ENCODE assay signal across 22 cellular contexts in the genomic region with DNA sequence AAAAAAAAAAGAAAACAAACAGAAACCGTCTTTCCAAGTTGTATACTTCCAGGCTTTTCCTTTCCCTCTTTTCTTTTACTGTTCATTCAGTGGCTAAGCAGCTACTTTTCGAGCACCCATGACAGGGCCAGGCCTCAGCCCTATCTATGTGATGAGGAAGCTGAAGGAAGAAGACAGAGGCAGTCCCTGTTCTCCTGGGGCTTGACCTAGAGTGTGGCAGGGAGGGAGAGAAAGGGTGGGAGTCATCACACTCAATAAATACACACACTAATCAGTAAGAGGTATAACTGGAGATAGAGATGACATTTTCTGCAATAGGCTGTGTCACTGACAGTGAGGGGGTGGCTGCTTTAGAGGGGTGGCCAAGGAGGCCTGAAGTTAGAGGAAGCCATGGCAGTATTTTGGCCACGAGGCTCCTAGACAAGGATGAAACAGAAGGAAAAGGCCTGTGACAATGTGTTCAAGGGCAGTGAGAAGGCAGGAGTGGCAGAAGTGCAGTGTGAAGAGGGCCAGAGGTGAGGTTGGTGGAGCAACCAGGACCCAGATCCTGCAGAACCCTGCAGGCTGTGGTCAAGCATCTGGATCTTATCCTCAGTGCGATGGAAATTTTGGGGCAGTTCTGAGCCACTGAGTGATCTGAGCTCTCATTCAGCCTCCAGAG.
A peak's percentile ranks its signal among the peaks of the same experiment; 100 is the strongest.
DNase-seq lines count a peak whose midpoint lies in the region; ATAC-seq and TF ChIP-seq lines count a peak whose summit lies in the region.
"Had no signal": no experiment of that assay in that cellular context is flagged by ENCODE, and none has a peak within 500 bp of the region (broad histone marks: within the 10 kb centered on the region; RNA-seq: fewer than 3 reads in every experiment).

No MANE protein-coding gene starts in this region.

- H3K4me1 ChIP-seq in right atrium auricular region, result peaks cover 0 to 14% of the 10 kb centered on the region in 2 donors
- H3K4me1 ChIP-seq in mammary epithelial cell (ENCODE audit: insufficient read depth, low read length), result peaks cover 77% of the 10 kb centered on the region
- H3K4me1 ChIP-seq in vagina, result peaks cover 25% of the 10 kb centered on the region
- H3K4me1 ChIP-seq in endodermal cell (ENCODE audit: control insufficient read depth, insufficient read depth, low read length), result no peaks in the 10 kb centered on the region
- H3K4me1 ChIP-seq: HAP-1 had no signal

- BruUV-seq in mammary epithelial cell (replicated peaks; lab: Mats Ljungman, UMichigan), result no TSS peak

- dilution Hi-C loops in mammary epithelial cell (cut with HindIII; ENCODE audit: low sequenced_read_pairs), result loop anchor here (10.0 kb wide), 1 partner anchor 58 kb away; no protein-coding TSS in a partner anchor

- DNase-seq in right atrium auricular region (ENCODE audit: low spot score), result no peak
- DNase-seq in Right ventricle myocardium superior, result no peak
- DNase-seq in mammary epithelial cell, result peak; percentile 70
- DNase-seq in progenitor cell of endocrine pancreas (ENCODE audit: low spot score, unreplicated experiment), result no peak
- DNase-seq in vagina (ENCODE audit: extremely low spot score in 2 of 2), result peak in 1 of 2 donors; percentile 87
- DNase-seq in SKM-1 (lab: John Stamatoyannopoulos, UW; ENCODE audit: unreplicated experiment), result no peak
- no peak for DNase-seq in endodermal cell
- DNase-seq: CD8-positive, alpha-beta memory T cell; glutamatergic neuron; lower lobe of right lung; naive B cell; NCI-H187 treated with DMSO at 0.1 percent for 48 hours; posterior cingulate gyrus; RPMI8226; spleen; stimulated activated CD8-positive, alpha-beta memory T cell treated with anti-CD3 and anti-CD28 coated beads, Interleukin-4, amount 100 ng/mL, for 48 hours; transverse colon had no signal

- H3K36me3 Mint-ChIP-seq in progenitor cell of endocrine pancreas (ENCODE audit: insufficient read depth), result no peaks in the 10 kb centered on the region
- H3K36me3 Mint-ChIP-seq in endodermal cell (ENCODE audit: low read depth), result no peaks in the 10 kb centered on the region
- H3K36me3 Mint-ChIP-seq: IgD-negative memory B cell, naive B cell had no signal

- ATAC-seq in Right ventricle myocardium superior (ENCODE audit: poor library complexity) (no peak), GM21723 (IDR thresholded peaks at IDR 0.05; ENCODE audit: unreplicated experiment) (no peak)

- H3K9me3 Mint-ChIP-seq in progenitor cell of endocrine pancreas (ENCODE audit: low read depth) (no peaks in the 10 kb centered on the region), endodermal cell (no peaks in the 10 kb centered on the region)
- H3K9me3 Mint-ChIP-seq: activated T-helper 1 cell treated with anti-CD3 and anti-CD28 coated beads, Interleukin-12 subunit alpha, Interleukin-12 subunit beta, Interleukin-2, Interleukin-4 antibody, amounts not matched to agents 30 ng/mL and 10 ng/mL and 1 ng/mL, durations not matched to agents 14 hours and 24 hours and 36 hours; CD8-positive, alpha-beta memory T cell; IgD-negative memory B cell; naive B cell had no signal

- H3K79me2 ChIP-seq in mammary epithelial cell (ENCODE audit: insufficient read depth, low read length), result peaks cover 78% of the 10 kb centered on the region

- H3K4me3 ChIP-seq in right atrium auricular region (no peak overlapping the region), mammary epithelial cell (replicated peaks in 1 of 3; ENCODE audit: insufficient read depth in 1 of 3, low read depth in 2 of 3, low read length in 3 of 3) (no peak overlapping the region), vagina (no peak overlapping the region), endodermal cell (ENCODE audit: low read length) (no peak overlapping the region)
- H3K4me3 ChIP-seq: cardiac muscle cell, HAP-1, lower lobe of right lung, spleen, transverse colon had no signal

- H3K27me3 ChIP-seq in right atrium auricular region (no peaks in the 10 kb centered on the region), mammary epithelial cell (ENCODE audit: insufficient read depth, low read length) (no peaks in the 10 kb centered on the region), vagina (no peaks in the 10 kb centered on the region), endodermal cell (ENCODE audit: control insufficient read depth, insufficient read depth, low read length, poor library complexity, severe bottlenecking) (no peaks in the 10 kb centered on the region)
- H3K27me3 ChIP-seq: cardiac muscle cell, spleen, transverse colon had no signal

- in situ Hi-C loops in mammary epithelial cell (cut with MboI; ENCODE audit: low sequenced_read_pairs in 2 of 2), result no loop called here

- peaks cover 5% of the 10 kb centered on the region for H3K27me3 Mint-ChIP-seq in progenitor cell of endocrine pancreas
- H3K27me3 Mint-ChIP-seq in endodermal cell (ENCODE audit: insufficient read depth), result no peaks in the 10 kb centered on the region

- H3K36me3 ChIP-seq in right atrium auricular region, result no peaks in the 10 kb centered on the region
- peaks cover 52% of the 10 kb centered on the region for H3K36me3 ChIP-seq in mammary epithelial cell (ENCODE audit: insufficient read depth, low read length)
- H3K36me3 ChIP-seq in vagina, result peaks cover 0 to 26% of the 10 kb centered on the region in 2 donors
- no peaks in the 10 kb centered on the region for H3K36me3 ChIP-seq in endodermal cell (ENCODE audit: control insufficient read depth, insufficient read depth, low read length)
- H3K36me3 ChIP-seq: cardiac muscle cell, HAP-1, lower lobe of right lung, spleen, transverse colon had no signal

- peaks cover 44% of the 10 kb centered on the region for H3K4me1 Mint-ChIP-seq in progenitor cell of endocrine pancreas (ENCODE audit: low read depth)
- peaks cover 16% of the 10 kb centered on the region for H3K4me1 Mint-ChIP-seq in endodermal cell

- TF ChIP-seq CTCF in right atrium auricular region (IDR thresholded peaks at IDR 0.05), result no peak
- no peak for TF ChIP-seq CTCF in mammary epithelial cell (conservative IDR thresholded peaks at IDR 0.05 in 1 of 2, IDR thresholded peaks at IDR 0.05 in 1 of 2; ENCODE audit: extremely low read depth in 1 of 2, insufficient read depth in 1 of 2, low read depth in 1 of 2, low read length in 2 of 2)
- no peak for TF ChIP-seq CTCF in progenitor cell of endocrine pancreas (IDR thresholded peaks at IDR 0.05; ENCODE audit: unreplicated experiment)
- TF ChIP-seq CTCF in vagina (IDR thresholded peaks at IDR 0.05), result no peak
- TF ChIP-seq CTCF in endodermal cell (conservative IDR thresholded peaks at IDR 0.05), result no peak

- H3K9me3 ChIP-seq in right atrium auricular region (no peaks in the 10 kb centered on the region), mammary epithelial cell (replicated peaks; ENCODE audit: insufficient read depth, low read length) (no peaks in the 10 kb centered on the region), vagina (no peaks in the 10 kb centered on the region), endodermal cell (ENCODE audit: control insufficient read depth, low read length) (no peaks in the 10 kb centered on the region)
- H3K9me3 ChIP-seq: HAP-1, lower lobe of right lung, spleen, transverse colon had no signal

- H3K27ac ChIP-seq in right atrium auricular region (peak overlapping the region; percentile 75 to 78), mammary epithelial cell (ENCODE audit: insufficient read depth, low read depth, low read length) (peak overlapping the region; percentile 73), vagina (peak overlapping the region; percentile 92), endodermal cell (ENCODE audit: low read depth, low read length) (no peak overlapping the region)
- H3K27ac ChIP-seq: cardiac muscle cell, lower lobe of right lung, spleen had no signal

- H3K9ac ChIP-seq in mammary epithelial cell (ENCODE audit: insufficient read depth, low read length) (no peak overlapping the region), endodermal cell (ENCODE audit: extremely low read depth, low read length, poor library complexity, severe bottlenecking) (no peak overlapping the region)

- intact Hi-C loops in Right ventricle myocardium superior (cut with DNase I), result no loop called here
- intact Hi-C loops in mammary epithelial cell (cut with micrococcal nuclease), result loop anchor here (1.0 to 10.0 kb wide), 3 partner anchors 9 to 298 kb away; partner anchors contain the start of gene NPC1
- intact Hi-C loops in vagina (cut with DNase I), result no loop called here

- H3K4me2 ChIP-seq in mammary epithelial cell (ENCODE audit: insufficient read depth, low read depth, low read length), result peak overlapping the region; percentile 57

- no peak overlapping the region for H3K4me3 Mint-ChIP-seq in progenitor cell of endocrine pancreas (ENCODE audit: low read depth)
- H3K4me3 Mint-ChIP-seq in endodermal cell, result no peak overlapping the region
- H3K4me3 Mint-ChIP-seq: activated T-helper 1 cell treated with anti-CD3 and anti-CD28 coated beads, Interleukin-12 subunit alpha, Interleukin-12 subunit beta, Interleukin-2, Interleukin-4 antibody, amounts not matched to agents 30 ng/mL and 10 ng/mL and 1 ng/mL, durations not matched to agents 14 hours and 24 hours and 36 hours; CD8-positive, alpha-beta memory T cell; IgD-negative memory B cell had no signal

- H3K27ac Mint-ChIP-seq in progenitor cell of endocrine pancreas (peak overlapping the region; percentile 89), endodermal cell (no peak overlapping the region)
- H3K27ac Mint-ChIP-seq: activated T-helper 1 cell treated with anti-CD3 and anti-CD28 coated beads, Interleukin-12 subunit alpha, Interleukin-12 subunit beta, Interleukin-2, Interleukin-4 antibody, amounts not matched to agents 30 ng/mL and 10 ng/mL and 1 ng/mL, durations not matched to agents 14 hours and 24 hours and 36 hours had no signal

- H4K20me1 ChIP-seq in mammary epithelial cell (ENCODE audit: insufficient read depth, low read length), result peaks cover 3% of the 10 kb centered on the region

- WGBS in mammary epithelial cell (ENCODE audit: low coverage, missing lambda C conversion rate), result 87% methylated on average over 4 of the region's 4 CpGs
- WGBS in endodermal cell (ENCODE audit: insufficient coverage in 1 of 2, insufficient read length in 1 of 2), 2 experiments, result 97 to 100% methylated on average over 1 to 4 of the region's 4 CpGs

- CTCF ChIA-PET in mammary epithelial cell (lab: Charles Lee; ENCODE audit: low non-redundant PET), result no interaction called here

- no peak overlapping the region for H2AFZ ChIP-seq in mammary epithelial cell (ENCODE audit: low read depth, low read length)

- no peak for TF ChIP-seq POLR2A in vagina (IDR thresholded peaks at IDR 0.05)
